21 cellular contexts compared by ENCODE assay signal in the genomic region with DNA sequence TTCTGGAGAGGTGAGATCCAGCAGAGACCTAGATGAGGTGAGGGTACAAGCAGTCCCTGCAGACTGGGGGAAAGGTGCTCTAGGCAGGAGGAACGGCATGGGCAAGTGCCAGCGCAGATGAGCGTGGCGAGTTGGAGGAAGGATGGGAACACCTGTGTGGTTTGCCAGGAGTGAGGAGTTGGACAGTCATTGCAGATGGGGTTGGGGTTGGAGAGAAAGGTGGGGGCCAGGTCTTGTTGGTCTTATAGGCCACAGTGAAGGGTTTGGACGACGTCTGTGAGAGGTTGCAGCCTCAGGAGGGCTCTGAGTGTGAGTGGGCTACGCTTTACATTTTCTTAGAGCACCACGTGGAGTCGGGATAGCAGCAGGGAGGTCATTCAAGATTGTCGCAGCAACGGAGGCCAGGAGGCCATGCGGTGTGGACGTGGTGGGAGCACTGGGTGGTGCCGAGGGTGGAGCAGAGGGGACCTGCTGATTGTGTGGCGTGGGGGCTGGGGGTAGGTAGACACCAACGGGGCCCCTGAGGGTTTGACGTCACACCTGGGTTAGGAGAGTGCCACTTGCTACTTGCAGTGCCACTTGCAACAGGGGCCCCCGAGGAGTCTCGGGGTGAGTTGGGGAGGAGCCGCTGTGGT.
DNase-seq lines count a peak whose midpoint lies in the region; ATAC-seq and TF ChIP-seq lines count a peak whose summit lies in the region.
"Had no signal": no experiment of that assay in that cellular context is flagged by ENCODE, and none has a peak within 500 bp of the region (broad histone marks: within the 10 kb centered on the region; RNA-seq: fewer than 3 reads in every experiment).

No MANE protein-coding gene starts in this region.

- H3K9me3 Mint-ChIP-seq in endodermal cell, result peaks cover 6% of the 10 kb centered on the region

- H3K27me3 Mint-ChIP-seq in endodermal cell (ENCODE audit: insufficient read depth), result no peaks in the 10 kb centered on the region

- H3K4me1 ChIP-seq in right atrium auricular region, result no peaks in the 10 kb centered on the region
- peaks cover 19% of the 10 kb centered on the region for H3K4me1 ChIP-seq in left ventricle myocardium inferior
- no peaks in the 10 kb centered on the region for H3K4me1 ChIP-seq in endodermal cell (ENCODE audit: control insufficient read depth, insufficient read depth, low read length)
- no peaks in the 10 kb centered on the region for H3K4me1 ChIP-seq in vagina
- H3K4me1 ChIP-seq: Peyer's patch had no signal

- H3K27ac Mint-ChIP-seq in endodermal cell, result no peak overlapping the region

- no peak for TF ChIP-seq POLR2A in vagina (IDR thresholded peaks at IDR 0.05)

- H3K4me3 ChIP-seq in right atrium auricular region (no peak overlapping the region), left ventricle myocardium inferior (no peak overlapping the region), endodermal cell (ENCODE audit: low read length) (no peak overlapping the region), vagina (no peak overlapping the region)
- H3K4me3 ChIP-seq: MG63, Peyer's patch had no signal

- peak; percentile 50 for DNase-seq in activated CD8-positive, alpha-beta memory T cell treated with anti-CD3 and anti-CD28 coated beads for 24 hours
- DNase-seq in activated CD8-positive, alpha-beta memory T cell treated with anti-CD3 and anti-CD28 coated beads, Interleukin-2, amount 50 U/mL, for 48 hours, result no peak
- DNase-seq in right atrium auricular region (ENCODE audit: low spot score) (peak; percentile 21), left ventricle myocardium inferior (no peak), endodermal cell (peak; percentile 22), vagina (ENCODE audit: extremely low spot score in 2 of 2) (peak; percentile 56 to 67), AG20443 (ENCODE audit: low spot score) (no peak)
- DNase-seq: 8988T, AML-193, C1 segment of cervical spinal cord, DMS53, EL, GF-D8, Kasumi-1, MG63, NCI-H1417, NCI-H1694 treated with DMSO at 0.1 percent for 48 hours, NCI-H446, NCI-H526, Peyer's patch had no signal

- no peaks in the 10 kb centered on the region for H3K9me3 ChIP-seq in right atrium auricular region
- H3K9me3 ChIP-seq in left ventricle myocardium inferior (replicated peaks), result no peaks in the 10 kb centered on the region
- no peaks in the 10 kb centered on the region for H3K9me3 ChIP-seq in endodermal cell (ENCODE audit: control insufficient read depth, low read length)
- no peaks in the 10 kb centered on the region for H3K9me3 ChIP-seq in vagina
- H3K9me3 ChIP-seq: MG63, Peyer's patch had no signal

- H3K36me3 Mint-ChIP-seq in endodermal cell (ENCODE audit: low read depth), result peaks cover 64% of the 10 kb centered on the region

- H3K27me3 ChIP-seq in right atrium auricular region (no peaks in the 10 kb centered on the region), left ventricle myocardium inferior (ENCODE audit: low read depth) (no peaks in the 10 kb centered on the region), endodermal cell (ENCODE audit: control insufficient read depth, insufficient read depth, low read length, poor library complexity, severe bottlenecking) (no peaks in the 10 kb centered on the region), vagina (no peaks in the 10 kb centered on the region)
- H3K27me3 ChIP-seq: MG63, Peyer's patch had no signal

- H3K4me3 Mint-ChIP-seq in endodermal cell, result no peak overlapping the region

- 94% methylated on average over 9 to 20 of the region's 20 CpGs for WGBS in endodermal cell (ENCODE audit: insufficient coverage in 1 of 2, insufficient read length in 1 of 2), 2 experiments

- no peak for TF ChIP-seq CTCF in right atrium auricular region (IDR thresholded peaks at IDR 0.05)
- TF ChIP-seq CTCF in left ventricle myocardium inferior (IDR thresholded peaks at IDR 0.05; ENCODE audit: borderline replicate concordance), result no peak
- no peak for TF ChIP-seq CTCF in endodermal cell (conservative IDR thresholded peaks at IDR 0.05)
- no peak for TF ChIP-seq CTCF in vagina (IDR thresholded peaks at IDR 0.05)

- intact Hi-C loops in left ventricle myocardium inferior (cut with micrococcal nuclease), result no loop called here
- intact Hi-C loops in vagina (cut with DNase I), result no loop called here

- H3K27ac ChIP-seq in right atrium auricular region (no peak overlapping the region), left ventricle myocardium inferior (replicated peaks) (no peak overlapping the region), endodermal cell (ENCODE audit: low read depth, low read length) (no peak overlapping the region), vagina (no peak overlapping the region)
- H3K27ac ChIP-seq: Peyer's patch had no signal

- H3K9ac ChIP-seq in endodermal cell (ENCODE audit: extremely low read depth, low read length, poor library complexity, severe bottlenecking), result no peak overlapping the region

- no peaks in the 10 kb centered on the region for H3K4me1 Mint-ChIP-seq in endodermal cell

- ATAC-seq in HG02970 (IDR thresholded peaks at IDR 0.05; ENCODE audit: low FRiP score, unreplicated experiment), result no peak

- H3K36me3 ChIP-seq in right atrium auricular region (peaks cover 34% of the 10 kb centered on the region), left ventricle myocardium inferior (peaks cover 52% of the 10 kb centered on the region), endodermal cell (ENCODE audit: control insufficient read depth, insufficient read depth, low read length) (peaks cover 23% of the 10 kb centered on the region), vagina (peaks cover 0 to 28% of the 10 kb centered on the region in 2 donors)

Comparison
In these comparisons a context has a peak if more than half of its experiments do, and no peak if none do; other contexts are left out.
1. DNase-seq: peak in activated CD8-positive, alpha-beta memory T cell treated with anti-CD3 and anti-CD28 coated beads for 24 hours (single experiment), right atrium auricular region (single experiment), endodermal cell (single experiment) and vagina (2 of 2); none in activated CD8-positive, alpha-beta memory T cell treated with anti-CD3 and anti-CD28 coated beads, Interleukin-2, amount 50 U/mL, for 48 hours (single experiment), left ventricle myocardium inferior (single experiment) and AG20443 (single experiment).